ENCODE assay signal across 8 cellular contexts in genomic region chr12:110501378-110501721, GRCh38. TPM values are rescaled to one million over a fixed set of nuclear protein-coding genes. Genes with fewer than 3 reads are reported as not detected.
DNase-seq lines count a peak whose midpoint lies in the region; ATAC-seq, FAIRE-seq and TF ChIP-seq lines count a peak whose summit lies in the region.

No MANE protein-coding gene starts in this region.

- FAIRE-seq in urothelium cell line (lab: Jason Lieb, UNC) = no peak

- TF ChIP-seq CTCF in SK-N-SH (IDR thresholded peaks at IDR 0.05) = no peak

- H3K9me3 ChIP-seq in SK-N-SH = no peaks in the 10 kb centered on the region
- no peaks in the 10 kb centered on the region for H3K9me3 ChIP-seq in duodenal mucosa (ENCODE audit: control insufficient read depth in 1 of 2, low read length in 2 of 2)

- H3K36me3 ChIP-seq in SK-N-SH (replicated peaks in 1 of 2; ENCODE audit: control insufficient read depth in 1 of 2, insufficient read depth in 2 of 2, low read length in 1 of 2) (peaks cover 16 to 24% of the 10 kb centered on the region in 2 experiments), duodenal mucosa (ENCODE audit: control insufficient read depth in 1 of 2, insufficient read depth in 2 of 2, low read length in 2 of 2) (no peaks in the 10 kb centered on the region)

- peak overlapping the region; percentile 91 for H3K4me2 ChIP-seq in SK-N-SH

- H3K4me3 ChIP-seq in SK-N-SH (ENCODE audit: low read depth in 2 of 2, low read length in 1 of 2) (peak overlapping the region; percentile 85 to 94), duodenal mucosa (ENCODE audit: low read depth in 1 of 2, low read length in 2 of 2) (peak overlapping the region; percentile 91 to 98)

- POLR2A ChIA-PET in SK-N-SH (lab: Yijun Ruan, JAX) = no interaction called here

- no peak for TF ChIP-seq EP300 in SK-N-SH (IDR thresholded peaks at IDR 0.05; ENCODE audit: borderline replicate concordance in 1 of 2, low read depth in 1 of 2, low read length in 1 of 2)

- TF ChIP-seq RAD21 in SK-N-SH (IDR thresholded peaks at IDR 0.05; ENCODE audit: low read length) = no peak

- peaks cover 8% of the 10 kb centered on the region; the same call in 1 of the 2 replicates for H4K20me1 ChIP-seq in SK-N-SH (ENCODE audit: insufficient read depth)

- H3K9ac ChIP-seq in SK-N-SH = peak overlapping the region; percentile 87
- H3K9ac ChIP-seq in duodenal mucosa (ENCODE audit: low read depth in 1 of 2, low read length in 2 of 2) = peak overlapping the region; percentile 86 to 97

- CTCF ChIA-PET in SK-N-SH (lab: Yijun Ruan, JAX) = interaction anchor here (0.8 to 2.1 kb wide), 4 partner anchors 32 to 101 kb away, joined by 3 to 11 read pairs (median 4); partner anchors contain the start of gene FAM216A

- H2AFZ ChIP-seq in SK-N-SH (ENCODE audit: low read depth) = peak overlapping the region; percentile 40; the same call in 1 of the 2 replicates

- peaks cover 17% of the 10 kb centered on the region for H3F3A ChIP-seq in SK-N-SH (replicated peaks; ENCODE audit: insufficient read depth)

- DNase-seq in DMS53 treated with DMSO at 0.1 percent for 48 hours (lab: John Stamatoyannopoulos, UW; ENCODE audit: unreplicated experiment) (peak; percentile 61), LHCN-M2 (ENCODE audit: low read depth) (peak; percentile 65), SK-N-SH (peak; percentile 62), midbrain (lab: John Stamatoyannopoulos, UW) (peak; percentile 57), urothelium cell line (ENCODE audit: low spot score) (peak; percentile 19)

- no peaks in the 10 kb centered on the region for H3K27me3 ChIP-seq in SK-N-SH (ENCODE audit: insufficient read depth)
- no peaks in the 10 kb centered on the region for H3K27me3 ChIP-seq in duodenal mucosa (ENCODE audit: control insufficient read depth in 1 of 2, insufficient read depth in 2 of 2, low read length in 2 of 2)

- H3K27ac ChIP-seq in SK-N-SH (ENCODE audit: low read depth in 2 of 2, low read length in 1 of 2) = peak overlapping the region; percentile 70 to 79
- H3K27ac ChIP-seq in duodenal mucosa (ENCODE audit: low read depth, low read length) = peak overlapping the region; percentile 88

- peaks cover 10 to 20% of the 10 kb centered on the region in 2 experiments; a peak in 3 of 4 replicates for H3K4me1 ChIP-seq in SK-N-SH (ENCODE audit: control insufficient read depth in 1 of 2, insufficient read depth in 2 of 2, low read depth in 1 of 2, low read length in 1 of 2)
- peaks cover 11% of the 10 kb centered on the region in 2 donors for H3K4me1 ChIP-seq in duodenal mucosa (ENCODE audit: control insufficient read depth in 1 of 2, insufficient read depth in 2 of 2, low read length in 2 of 2)

- no peaks in the 10 kb centered on the region for H3K9me2 ChIP-seq in SK-N-SH

- H3K79me2 ChIP-seq in SK-N-SH (ENCODE audit: insufficient read depth) = peaks cover 55% of the 10 kb centered on the region

- ATAC-seq in GM21381 (IDR thresholded peaks at IDR 0.05; ENCODE audit: unreplicated experiment) (peak; percentile 22), GM21576 (IDR thresholded peaks at IDR 0.05; ENCODE audit: unreplicated experiment) (no peak)

- 0% methylated on average over 16 of the region's 16 CpGs for WGBS in SK-N-SH (ENCODE audit: low lambda C conversion rate)

TF ChIP-seq in SK-N-SH, 30 proteins besides CTCF, POLR2A, EP300 and RAD21:
- TF ChIP-seq MAX (IDR thresholded peaks at IDR 0.05; ENCODE audit: low read depth) = no peak
- 0 out of 2 replicates have a peak, but pooled peaks have one; percentile 11 for TF ChIP-seq ELF1 (IDR thresholded peaks at IDR 0.05)
- peak; percentile 38; the same call in 1 of the 2 replicates for TF ChIP-seq TAF1 (IDR thresholded peaks at IDR 0.05; ENCODE audit: borderline replicate concordance, low read depth, low read length)

RNA-seq across cellular contexts. Expression of gene VPS29, which starts 0.6 kb away (rescaled TPM):
- total RNA-seq in LHCN-M2 (2014; rRNA removed) = 77.5 and 82.8 TPM in 2 replicates
- 113 TPM for polyA plus RNA-seq in LHCN-M2 (2012)
- polyA plus RNA-seq in SK-N-SH (2012; rRNA removed) = 110 and 131 TPM in 2 replicates
- 127 and 168 TPM in 2 replicates for polyA plus RNA-seq in SK-N-SH (2012; cell fraction: cytosol; rRNA removed)
- polyA plus RNA-seq in SK-N-SH (2012; cell fraction: nucleus; rRNA removed) = 101 and 209 TPM in 2 replicates

RNA-seq across cellular contexts. Expression of gene RAD9B, which starts 0.8 kb away (rescaled TPM):
- total RNA-seq in LHCN-M2 (2014; rRNA removed) = 1.0 and 1.5 TPM in 2 replicates
- 0.38 TPM for polyA plus RNA-seq in LHCN-M2 (2012)
- 0.15 and 0.20 TPM in 2 replicates for polyA plus RNA-seq in SK-N-SH (2012; rRNA removed)
- polyA plus RNA-seq in SK-N-SH (2012; cell fraction: cytosol; rRNA removed) = 0.24 and 0.26 TPM in 2 replicates
- 0.25 and 0.29 TPM in 2 replicates for polyA plus RNA-seq in SK-N-SH (2012; cell fraction: nucleus; rRNA removed)

RNA-seq across cellular contexts. Expression of gene FAM216A, which starts 32.7 kb away (rescaled TPM):
- total RNA-seq in LHCN-M2 (2014; rRNA removed) = 37.1 and 40.6 TPM in 2 replicates
- polyA plus RNA-seq in LHCN-M2 (2012) = 11.6 TPM
- 29.8 and 33.1 TPM in 2 replicates for polyA plus RNA-seq in SK-N-SH (2012; rRNA removed)
- 30.5 and 33.5 TPM in 2 replicates for polyA plus RNA-seq in SK-N-SH (2012; cell fraction: cytosol; rRNA removed)
- polyA plus RNA-seq in SK-N-SH (2012; cell fraction: nucleus; rRNA removed) = 23.8 and 34.0 TPM in 2 replicates

RNA-seq across cellular contexts. Expression of gene GPN3, which starts 33.3 kb away (rescaled TPM):
- total RNA-seq in LHCN-M2 (2014; rRNA removed) = 27.4 and 27.9 TPM in 2 replicates
- 14.7 TPM for polyA plus RNA-seq in LHCN-M2 (2012)
- 21.6 and 22.5 TPM in 2 replicates for polyA plus RNA-seq in SK-N-SH (2012; rRNA removed)
- polyA plus RNA-seq in SK-N-SH (2012; cell fraction: cytosol; rRNA removed) = 28.3 and 38.1 TPM in 2 replicates
- polyA plus RNA-seq in SK-N-SH (2012; cell fraction: nucleus; rRNA removed) = 5.9 and 8.5 TPM in 2 replicates

RNA-seq across cellular contexts. Expression of gene ARPC3, which starts 51.2 kb away (rescaled TPM):
- total RNA-seq in LHCN-M2 (2014; rRNA removed) = 348 and 595 TPM in 2 replicates
- polyA plus RNA-seq in LHCN-M2 (2012) = 377 TPM
- 50.5 and 74.7 TPM in 2 replicates for polyA plus RNA-seq in SK-N-SH (2012; rRNA removed)
- 113 and 122 TPM in 2 replicates for polyA plus RNA-seq in SK-N-SH (2012; cell fraction: cytosol; rRNA removed)
- polyA plus RNA-seq in SK-N-SH (2012; cell fraction: nucleus; rRNA removed) = 22.2 and 30.2 TPM in 2 replicates
